Comparison of ENCODE assay signal across 9 cellular contexts in the genomic region with DNA sequence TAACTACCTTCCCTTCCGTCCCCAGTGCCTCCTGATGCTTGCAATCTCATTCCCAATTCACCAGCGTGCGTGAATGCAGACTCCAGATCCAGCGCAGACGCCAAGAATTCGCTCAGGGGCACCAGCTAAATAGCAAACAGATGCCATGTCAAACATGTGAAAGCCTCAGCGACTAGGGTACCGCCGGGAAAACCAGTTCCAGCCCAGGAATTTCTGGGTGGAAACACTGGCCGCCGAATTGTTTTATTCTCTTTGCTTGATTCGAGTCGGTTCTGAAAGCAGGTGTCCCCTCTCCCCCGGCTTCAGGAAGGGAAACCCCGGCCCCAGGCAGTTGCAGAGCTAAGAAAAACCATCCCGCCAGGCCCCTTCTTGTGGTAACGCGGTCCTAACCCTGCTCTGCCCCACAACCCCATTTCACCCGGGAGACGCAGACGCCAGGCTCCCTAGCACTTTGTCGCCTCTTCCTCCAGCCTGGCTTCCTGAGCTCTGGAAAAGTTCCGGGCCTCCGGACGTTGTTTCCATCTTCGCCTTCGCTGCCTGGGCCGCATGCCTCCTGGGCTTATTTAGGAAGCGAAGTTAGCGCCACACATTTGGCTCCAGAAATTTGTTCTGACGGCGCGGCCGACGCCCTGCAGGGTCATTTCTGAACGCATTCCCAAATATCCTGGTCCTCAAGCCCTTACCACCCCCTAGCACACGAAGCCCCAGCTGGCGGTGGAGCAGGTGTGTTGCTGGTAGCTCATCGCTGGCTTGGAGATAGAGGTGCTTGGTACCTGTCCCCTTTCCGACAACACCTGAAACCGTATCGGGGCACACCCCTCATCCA.
DNase-seq lines count a peak whose midpoint lies in the region; ATAC-seq lines count a peak whose summit lies in the region.
"Had no signal": no experiment of that assay in that cellular context is flagged by ENCODE, and none has a peak within 500 bp of the region (broad histone marks: within the 10 kb centered on the region; RNA-seq: fewer than 3 reads in every experiment).

No MANE protein-coding gene starts in this region.

- H3K27me3 ChIP-seq in stomach smooth muscle (ENCODE audit: control insufficient read depth in 1 of 2, insufficient read depth in 2 of 2, low read length in 2 of 2), result peaks cover 48 to 59% of the 10 kb centered on the region in 2 donors

- no peaks in the 10 kb centered on the region for H3K36me3 ChIP-seq in stomach smooth muscle (ENCODE audit: control insufficient read depth in 2 of 2, insufficient read depth in 2 of 2, low read length in 2 of 2)

- no peak overlapping the region for H3K9ac ChIP-seq in stomach smooth muscle (ENCODE audit: low read length in 2 of 2)

- H3K4me3 ChIP-seq in stomach smooth muscle (ENCODE audit: low read length in 2 of 2), result peak overlapping the region; percentile 4 to 70

- no peaks in the 10 kb centered on the region for H3K9me3 ChIP-seq in stomach smooth muscle (ENCODE audit: control insufficient read depth in 2 of 2, low read length in 2 of 2)
- H3K9me3 ChIP-seq: A549 had no signal

- H3K27ac ChIP-seq in stomach smooth muscle (ENCODE audit: low read length), result no peak overlapping the region
- H3K27ac ChIP-seq: A549 had no signal

- DNase-seq in NCI-H82 (lab: John Stamatoyannopoulos, UW), result peak; percentile 29
- no peak for DNase-seq in NCI-H82 treated with DMSO at 0.1 percent for 48 hours (lab: John Stamatoyannopoulos, UW; ENCODE audit: unreplicated experiment)
- peak; percentile 62 for DNase-seq in astrocyte of the hippocampus (ENCODE audit: low read depth, low spot score)
- DNase-seq in iPS-NIHi7 (ENCODE audit: extremely low spot score), result peak; percentile 57
- no peak for DNase-seq in SIG-M5 treated with dmso at 0.1 percent for 504 hours (lab: John Stamatoyannopoulos, UW; ENCODE audit: unreplicated experiment)
- DNase-seq in GM19238 (ENCODE audit: insufficient read length, low spot score), result no peak

- H3K4me1 ChIP-seq in stomach smooth muscle (ENCODE audit: control insufficient read depth, insufficient read depth, low read length), result peaks cover 19% of the 10 kb centered on the region
- H3K4me1 ChIP-seq: A549 had no signal

- ATAC-seq in HG03571 (IDR thresholded peaks at IDR 0.05; ENCODE audit: unreplicated experiment), result no peak

Comparison
In these comparisons a context has a peak if more than half of its experiments do, and no peak if none do; other contexts are left out.
1. DNase-seq: peak in NCI-H82 (single experiment), astrocyte of the hippocampus (single experiment) and iPS-NIHi7 (single experiment); none in NCI-H82 treated with DMSO at 0.1 percent for 48 hours (single experiment), SIG-M5 treated with dmso at 0.1 percent for 504 hours (single experiment) and GM19238 (single experiment).